ENCODE assay signal across 17 cellular contexts in the genomic region with DNA sequence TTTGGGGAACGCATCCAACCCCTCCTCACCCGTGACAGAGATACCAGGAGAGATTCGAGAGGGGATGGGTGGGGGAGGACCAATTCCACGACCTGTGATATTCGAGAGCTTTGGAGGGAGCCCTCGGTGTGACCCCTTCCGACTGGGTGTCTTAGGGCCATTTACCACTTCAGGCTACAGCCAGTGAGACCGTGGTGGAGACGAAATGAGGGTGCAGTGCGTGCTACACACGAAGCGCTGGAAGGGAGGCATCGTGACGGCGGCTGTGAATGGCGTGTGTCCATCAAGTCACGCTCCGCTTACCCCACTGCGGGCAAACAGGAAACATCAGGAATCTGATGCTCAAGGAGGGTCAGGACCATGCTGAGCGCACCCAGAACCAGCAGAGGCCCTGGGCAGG. TPM values are rescaled to one million over a fixed set of nuclear protein-coding genes. Genes with fewer than 3 reads are reported as not detected.
"Had no signal": no experiment of that assay in that cellular context is flagged by ENCODE, and none has a peak within 500 bp of the region (broad histone marks: within the 10 kb centered on the region; RNA-seq: fewer than 3 reads in every experiment).

No MANE protein-coding gene starts in this region.

- H3K4me1 ChIP-seq: upper lobe of right lung had no signal

- H3K27me3 Mint-ChIP-seq: brain had no signal

- H3K27me3 ChIP-seq: foreskin keratinocyte, ovary, thyroid gland, upper lobe of right lung had no signal

- H3K4me3 ChIP-seq: ovary, psoas muscle, thyroid gland, upper lobe of right lung had no signal

- H3K9me3 ChIP-seq: neutrophil, ovary, psoas muscle, thyroid gland, upper lobe of right lung had no signal

- H3K9me3 Mint-ChIP-seq: brain, immature natural killer cell, nephron had no signal

- H3K36me3 ChIP-seq: ovary had no signal

- H3K27ac ChIP-seq: foreskin keratinocyte, ovary, psoas muscle, thyroid gland, upper lobe of right lung had no signal

- H3K4me1 Mint-ChIP-seq: brain, nephron had no signal

- H3K27ac Mint-ChIP-seq: brain, nephron had no signal

- H3K4me3 Mint-ChIP-seq: brain, nephron had no signal

RNA-seq across cellular contexts. Expression of a gene that starts 15.1 kb away (rescaled TPM):
- total RNA-seq: dermis blood vessel endothelial cell, foreskin keratinocyte, glomerular endothelial cell, psoas muscle, skeletal muscle tissue, subcutaneous adipose tissue, thyroid gland, upper lobe of right lung had no signal

RNA-seq across cellular contexts. Expression of a gene that starts 26.9 kb away (rescaled TPM):
- total RNA-seq: dermis blood vessel endothelial cell, foreskin keratinocyte, glomerular endothelial cell had no signal

RNA-seq across cellular contexts. Expression of a gene that starts 32.9 kb away (rescaled TPM):
- total RNA-seq: cardiac septum; dermis blood vessel endothelial cell; glomerular endothelial cell; left ventricle myocardium superior; psoas muscle; right cardiac atrium; skeletal muscle tissue; subcutaneous adipose tissue; T-helper 2 cell treated with Interferon-gamma antibody and Interleukin-4, amounts not matched to agents 100 ng/mL and 5 ng/mL, for 36 hours; upper lobe of right lung had no signal

RNA-seq across cellular contexts. Expression of a gene that starts 44.3 kb away (rescaled TPM):
- total RNA-seq: dermis blood vessel endothelial cell; foreskin keratinocyte; glomerular endothelial cell; T-helper 2 cell treated with Interferon-gamma antibody and Interleukin-4, amounts not matched to agents 100 ng/mL and 5 ng/mL, for 36 hours had no signal
